Comparison of ENCODE assay signal across 14 cellular contexts in the genomic region with DNA sequence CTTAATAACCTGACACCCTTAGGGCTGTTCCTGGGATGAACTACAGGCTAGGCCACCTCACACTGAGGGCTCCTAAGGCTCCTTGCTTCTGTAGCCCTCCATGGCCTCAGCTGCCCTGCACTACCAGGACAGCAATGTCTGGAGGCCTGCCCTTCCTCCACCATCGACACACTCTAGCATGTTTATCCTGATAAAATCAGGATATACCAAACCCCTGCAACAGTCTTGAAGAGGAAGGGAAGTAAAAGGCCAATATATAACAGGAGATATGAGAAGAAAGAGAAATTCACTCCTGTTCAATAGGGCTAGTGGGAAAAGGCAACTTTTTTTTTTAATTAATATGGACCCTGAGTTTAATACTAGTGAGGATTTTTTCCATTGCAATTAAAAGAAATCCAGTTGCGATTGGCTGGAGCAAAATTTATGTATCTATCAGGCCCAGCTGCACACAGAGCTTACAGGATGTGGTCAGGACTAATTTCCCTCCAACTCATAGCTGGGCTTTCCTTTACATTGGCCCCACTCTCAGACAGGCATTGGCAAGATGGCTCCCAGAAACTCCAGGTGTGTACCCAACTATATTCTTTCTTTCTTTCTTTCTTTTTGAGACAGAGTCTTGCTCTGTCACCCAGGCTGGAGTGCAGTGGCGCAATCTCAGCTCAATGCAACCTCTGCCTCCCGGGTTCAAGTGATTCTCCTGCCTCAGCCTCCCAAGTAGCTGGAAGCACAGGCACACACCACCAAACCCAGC. TPM values are rescaled to one million over a fixed set of nuclear protein-coding genes. Genes with fewer than 3 reads are reported as not detected.
DNase-seq lines count a peak whose midpoint lies in the region; ATAC-seq and TF ChIP-seq lines count a peak whose summit lies in the region.
"Had no signal": no experiment of that assay in that cellular context is flagged by ENCODE, and none has a peak within 500 bp of the region (broad histone marks: within the 10 kb centered on the region; RNA-seq: fewer than 3 reads in every experiment).

No MANE protein-coding gene starts in this region.

- no peaks in the 10 kb centered on the region for H3K36me3 ChIP-seq in CD8-positive, alpha-beta T cell (ENCODE audit: insufficient read depth, low read length)
- H3K36me3 ChIP-seq: left ventricle myocardium inferior had no signal

- intact Hi-C loops in CD8-positive, alpha-beta T cell (cut with DNase I, micrococcal nuclease), result no loop called here

- CTCF ChIA-PET in CD8-positive, alpha-beta T cell (lab: Charles Lee), result interaction anchor here (0.8 to 3.7 kb wide), 2 partner anchors 10 to 13 kb away, joined by 3 to 24 read pairs; a partner anchor contains a TSS

- ATAC-seq in CD8-positive, alpha-beta T cell, result peak; percentile 49
- ATAC-seq in GM19455 (IDR thresholded peaks at IDR 0.05; ENCODE audit: unreplicated experiment), result peak; percentile 53
- peak; percentile 79 for ATAC-seq in effector memory CD8-positive, alpha-beta T cell (replicated peaks)
- ATAC-seq in GM21717 (IDR thresholded peaks at IDR 0.05; ENCODE audit: unreplicated experiment), result no peak
- ATAC-seq in HG03460 (IDR thresholded peaks at IDR 0.05; ENCODE audit: unreplicated experiment), result no peak
- ATAC-seq: PC-3 had no signal

- no peak overlapping the region for H3K4me3 ChIP-seq in CD8-positive, alpha-beta T cell (ENCODE audit: low read depth, low read length)
- H3K4me3 ChIP-seq: hepatocyte, left ventricle myocardium inferior had no signal

- H3K4me1 Mint-ChIP-seq in CD8-positive, alpha-beta T cell (ENCODE audit: low read depth), result peaks cover 30% of the 10 kb centered on the region
- peaks cover 27 to 29% of the 10 kb centered on the region in 2 donors for H3K4me1 Mint-ChIP-seq in effector memory CD8-positive, alpha-beta T cell (ENCODE audit: low read depth in 2 of 2)
- peaks cover 10% of the 10 kb centered on the region for H3K4me1 Mint-ChIP-seq in type B pancreatic cell (ENCODE audit: unreplicated experiment)
- H3K4me1 Mint-ChIP-seq: neural crest cell had no signal

- no peaks in the 10 kb centered on the region for H3K36me3 Mint-ChIP-seq in CD8-positive, alpha-beta T cell
- peaks cover 2% of the 10 kb centered on the region for H3K36me3 Mint-ChIP-seq in effector memory CD8-positive, alpha-beta T cell (ENCODE audit: insufficient read depth)
- H3K36me3 Mint-ChIP-seq in type B pancreatic cell, result no peaks in the 10 kb centered on the region

- 0 out of 2 replicates have a peak, but pooled peaks have one; percentile 12 for TF ChIP-seq POLR2A in Raji (IDR thresholded peaks at IDR 0.05; ENCODE audit: insufficient read depth, low read depth, low read length)

- H3K27ac Mint-ChIP-seq in CD8-positive, alpha-beta T cell, result no peak overlapping the region
- H3K27ac Mint-ChIP-seq in effector memory CD8-positive, alpha-beta T cell, result peak overlapping the region; percentile 58 to 75
- H3K27ac Mint-ChIP-seq in type B pancreatic cell, result no peak overlapping the region

- H3K4me3 Mint-ChIP-seq in CD8-positive, alpha-beta T cell, result no peak overlapping the region
- H3K4me3 Mint-ChIP-seq in effector memory CD8-positive, alpha-beta T cell, result peak overlapping the region; percentile 29 to 33
- no peak overlapping the region for H3K4me3 Mint-ChIP-seq in type B pancreatic cell
- H3K4me3 Mint-ChIP-seq: neural crest cell had no signal

- POLR2A ChIA-PET in CD8-positive, alpha-beta T cell (lab: Charles Lee), result interaction anchor here (1.1 to 1.2 kb wide), 2 partner anchors 13 to 70 kb away, joined by 3 read pairs; no protein-coding TSS in a partner anchor

- TF ChIP-seq CTCF in CD8-positive, alpha-beta T cell (IDR thresholded peaks at IDR 0.05), result no peak
- TF ChIP-seq CTCF in type B pancreatic cell (conservative IDR thresholded peaks at IDR 0.05), result no peak

- H3K4me1 ChIP-seq in CD8-positive, alpha-beta T cell (ENCODE audit: insufficient read depth, low read length), result peaks cover 10% of the 10 kb centered on the region
- H3K4me1 ChIP-seq: left ventricle myocardium inferior had no signal

- no peaks in the 10 kb centered on the region for H3K9me3 ChIP-seq in CD8-positive, alpha-beta T cell (ENCODE audit: low read length)
- H3K9me3 ChIP-seq: left ventricle myocardium inferior had no signal

- no peaks in the 10 kb centered on the region for H3K27me3 Mint-ChIP-seq in CD8-positive, alpha-beta T cell (ENCODE audit: low read depth)
- no peaks in the 10 kb centered on the region for H3K27me3 Mint-ChIP-seq in effector memory CD8-positive, alpha-beta T cell
- H3K27me3 Mint-ChIP-seq in type B pancreatic cell, result no peaks in the 10 kb centered on the region

- no peak for DNase-seq in CD8-positive, alpha-beta T cell
- DNase-seq in effector memory CD8-positive, alpha-beta T cell, result no peak
- DNase-seq in cerebellar cortex (ENCODE audit: low spot score) (no peak), type B pancreatic cell (ENCODE audit: extremely low spot score, unreplicated experiment) (no peak)
- DNase-seq: COR-L47, left ventricle myocardium inferior, NCI-H2171, PC-3 had no signal

- H3K9me3 Mint-ChIP-seq in CD8-positive, alpha-beta T cell, result no peaks in the 10 kb centered on the region
- H3K9me3 Mint-ChIP-seq in effector memory CD8-positive, alpha-beta T cell, result no peaks in the 10 kb centered on the region
- H3K9me3 Mint-ChIP-seq in type B pancreatic cell, result no peaks in the 10 kb centered on the region
- H3K9me3 Mint-ChIP-seq: neural crest cell had no signal

- H3K27me3 ChIP-seq in CD8-positive, alpha-beta T cell (ENCODE audit: insufficient read depth, low read length), result no peaks in the 10 kb centered on the region
- H3K27me3 ChIP-seq: hepatocyte had no signal

- H3K27ac ChIP-seq in CD8-positive, alpha-beta T cell (ENCODE audit: low read depth, low read length), result no peak overlapping the region
- H3K27ac ChIP-seq: hepatocyte, left ventricle myocardium inferior had no signal

RNA-seq across cellular contexts. Expression of a gene that starts 13.5 kb away (rescaled TPM):
- 10 to 100 TPM; 10.6 to 12.0 TPM for total RNA-seq in CD8-positive, alpha-beta T cell
- 89.6 and 91.6 TPM in 2 replicates for total RNA-seq in type B pancreatic cell (ENCODE audit: low replicate concordance)

Comparison
In these comparisons a context has a peak if more than half of its experiments do, and no peak if none do; other contexts are left out.
1. ATAC-seq: peak in CD8-positive, alpha-beta T cell (single experiment), GM19455 (single experiment) and effector memory CD8-positive, alpha-beta T cell (single experiment); none in GM21717 (single experiment) and HG03460 (single experiment).
2. H3K27ac Mint-ChIP-seq: peak in effector memory CD8-positive, alpha-beta T cell (2 of 2); none in CD8-positive, alpha-beta T cell (single experiment) and type B pancreatic cell (single experiment).
3. H3K4me3 Mint-ChIP-seq: peak in effector memory CD8-positive, alpha-beta T cell (2 of 2); none in CD8-positive, alpha-beta T cell (single experiment) and type B pancreatic cell (single experiment).